Comparison of ENCODE assay signal across 16 cellular contexts in genomic region chr10:98610301-98610700, GRCh38.
A peak's percentile ranks its signal among the peaks of the same experiment; 100 is the strongest.
DNase-seq lines count a peak whose midpoint lies in the region; ATAC-seq and TF ChIP-seq lines count a peak whose summit lies in the region.
"Had no signal": no experiment of that assay in that cellular context is flagged by ENCODE, and none has a peak within 500 bp of the region (broad histone marks: within the 10 kb centered on the region; RNA-seq: fewer than 3 reads in every experiment).

No MANE protein-coding gene starts in this region.

- no peaks in the 10 kb centered on the region for H4K20me1 ChIP-seq in smooth muscle cell (ENCODE audit: low read depth)
- no peaks in the 10 kb centered on the region for H4K20me1 ChIP-seq in OCI-LY7 (ENCODE audit: insufficient read depth, low read length)

- no peak overlapping the region for H3K18ac ChIP-seq in neuronal stem cell (ENCODE audit: low read length)

- no peak overlapping the region for H3K27ac Mint-ChIP-seq in HFFc6
- H3K27ac Mint-ChIP-seq: CD8-positive, alpha-beta T cell had no signal

- H3K4ac ChIP-seq in neuronal stem cell (ENCODE audit: low read length) = no peak overlapping the region

- DNase-seq in HFFc6 (peak; percentile 15), astrocyte of the cerebellum (ENCODE audit: low read depth) (peak; percentile 57), kidney tubule cell (ENCODE audit: low spot score) (peak; percentile 42), smooth muscle cell (lab: John Stamatoyannopoulos, UW; ENCODE audit: unreplicated experiment) (no peak), neuronal stem cell (ENCODE audit: low spot score) (no peak), NOMO-1 treated with dmso at 0.1 percent for 144 hours (lab: John Stamatoyannopoulos, UW; ENCODE audit: unreplicated experiment) (no peak), OCI-LY7 (ENCODE audit: low spot score) (no peak)
- DNase-seq: BE2C; CD8-positive, alpha-beta T cell; DND-41; NCI-H1092 treated with DMSO at 0.1 percent for 48 hours; NCI-H1694 treated with DMSO at 0.1 percent for 48 hours; NCI-H345 had no signal

- no peaks in the 10 kb centered on the region for H3K4me1 ChIP-seq in smooth muscle cell (ENCODE audit: low read depth)
- peaks cover 0 to 10% of the 10 kb centered on the region in 2 donors for H3K4me1 ChIP-seq in neuronal stem cell (ENCODE audit: control insufficient read depth in 2 of 2, insufficient read depth in 1 of 2, low read depth in 1 of 2, low read length in 2 of 2)
- H3K4me1 ChIP-seq in OCI-LY7 (ENCODE audit: insufficient read depth, low read length, poor library complexity, severe bottlenecking) = no peaks in the 10 kb centered on the region
- H3K4me1 ChIP-seq: BE2C, HAP-1 had no signal

- WGBS in smooth muscle cell (ENCODE audit: low lambda C conversion rate) = 88% methylated on average over 1 of the region's 1 CpG
- no CpG with 5 or more reads among the region's 1 CpG for WGBS in neuronal stem cell (ENCODE audit: extremely low coverage in 2 of 2, insufficient read length in 2 of 2, insufficient replicate concordance in 1 of 2), 2 donors

- no peaks in the 10 kb centered on the region for H3K9me3 Mint-ChIP-seq in HFFc6
- H3K9me3 Mint-ChIP-seq: CD8-positive, alpha-beta T cell had no signal

- peaks cover 5% of the 10 kb centered on the region for H3F3A ChIP-seq in smooth muscle cell (ENCODE audit: low read depth)

- H3K4me3 ChIP-seq in astrocyte of the cerebellum (ENCODE audit: low read depth, low read length) (no peak overlapping the region), smooth muscle cell (no peak overlapping the region), neuronal stem cell (ENCODE audit: low read length in 2 of 2) (no peak overlapping the region), OCI-LY7 (ENCODE audit: low read depth, low read length, poor library complexity, severe bottlenecking) (no peak overlapping the region)
- H3K4me3 ChIP-seq: HAP-1, PC-9 had no signal

- ATAC-seq in HG02885 (IDR thresholded peaks at IDR 0.05; ENCODE audit: poor library complexity, unreplicated experiment) = no peak
- ATAC-seq: CD8-positive, alpha-beta T cell had no signal

- TF ChIP-seq CTCF in HFFc6 (IDR thresholded peaks at IDR 0.05) = no peak
- TF ChIP-seq CTCF in astrocyte of the cerebellum (IDR thresholded peaks at IDR 0.05; ENCODE audit: low read depth, low read length, missing control alignments) = no peak
- no peak for TF ChIP-seq CTCF in smooth muscle cell (IDR thresholded peaks at IDR 0.05; ENCODE audit: borderline replicate concordance, insufficient read depth, poor library complexity, severe bottlenecking)
- TF ChIP-seq CTCF in OCI-LY7 (conservative IDR thresholded peaks at IDR 0.05; ENCODE audit: low read length) = no peak

- no peak overlapping the region for H4K91ac ChIP-seq in neuronal stem cell (ENCODE audit: low read depth, low read length, poor library complexity)

- H2BK5ac ChIP-seq in neuronal stem cell (ENCODE audit: low read length) = no peak overlapping the region

- CTCF ChIA-PET in OCI-LY7 (lab: Charles Lee; ENCODE audit: unreplicated experiment) = no interaction called here

- no peaks in the 10 kb centered on the region for H3K36me3 Mint-ChIP-seq in HFFc6 (ENCODE audit: low read depth)
- H3K36me3 Mint-ChIP-seq: CD8-positive, alpha-beta T cell had no signal

- H3K36me3 ChIP-seq in smooth muscle cell (ENCODE audit: low read depth) (no peaks in the 10 kb centered on the region), neuronal stem cell (replicated peaks in 1 of 2; ENCODE audit: control insufficient read depth in 2 of 2, insufficient read depth in 2 of 2, low read length in 2 of 2) (peaks cover 0 to 2% of the 10 kb centered on the region in 2 donors), OCI-LY7 (ENCODE audit: insufficient read depth, low read length) (no peaks in the 10 kb centered on the region)
- H3K36me3 ChIP-seq: BE2C, HAP-1 had no signal

- H3K14ac ChIP-seq in neuronal stem cell (ENCODE audit: low read length) = no peak overlapping the region

- no peak overlapping the region for H2BK15ac ChIP-seq in neuronal stem cell (ENCODE audit: low read length)

- no peak overlapping the region for H2BK120ac ChIP-seq in neuronal stem cell (ENCODE audit: low read depth, low read length)

- POLR2A ChIA-PET in OCI-LY7 (lab: Charles Lee) = no interaction called here

- H3K9me3 ChIP-seq in smooth muscle cell (replicated peaks; ENCODE audit: low read depth) = no peaks in the 10 kb centered on the region
- no peaks in the 10 kb centered on the region for H3K9me3 ChIP-seq in neuronal stem cell (replicated peaks in 1 of 2; ENCODE audit: control insufficient read depth in 2 of 2, insufficient read depth in 1 of 2, low read depth in 1 of 2, low read length in 2 of 2)
- no peaks in the 10 kb centered on the region for H3K9me3 ChIP-seq in OCI-LY7 (ENCODE audit: low read length)
- H3K9me3 ChIP-seq: BE2C, HAP-1 had no signal

- H3K4me2 ChIP-seq in smooth muscle cell = peak overlapping the region; percentile 8
- no peak overlapping the region for H3K4me2 ChIP-seq in neuronal stem cell (ENCODE audit: insufficient read depth, low read length, poor library complexity, severe bottlenecking)
- no peak overlapping the region for H3K4me2 ChIP-seq in OCI-LY7 (ENCODE audit: low read length)
- H3K4me2 ChIP-seq: PC-9 had no signal

- H3K27me3 ChIP-seq in smooth muscle cell (ENCODE audit: low read depth) = peaks cover 12% of the 10 kb centered on the region
- no peaks in the 10 kb centered on the region for H3K27me3 ChIP-seq in neuronal stem cell (ENCODE audit: control insufficient read depth in 3 of 3, insufficient read depth in 3 of 3, low read depth in 1 of 3, low read length in 3 of 3)
- H3K27me3 ChIP-seq: BE2C had no signal

- no peaks in the 10 kb centered on the region for H3K79me2 ChIP-seq in smooth muscle cell (ENCODE audit: low read depth)
- H3K79me2 ChIP-seq in OCI-LY7 (ENCODE audit: insufficient read depth, low read depth, low read length) = no peaks in the 10 kb centered on the region

- H2AFZ ChIP-seq in smooth muscle cell (ENCODE audit: low read depth) = no peak overlapping the region
- no peak overlapping the region for H2AFZ ChIP-seq in neuronal stem cell (ENCODE audit: low read length)
- H2AFZ ChIP-seq in OCI-LY7 (ENCODE audit: low read length) = no peak overlapping the region
- H2AFZ ChIP-seq: PC-9 had no signal

- H3K27ac ChIP-seq in smooth muscle cell (ENCODE audit: low read depth) = peak overlapping the region; percentile 10
- no peak overlapping the region for H3K27ac ChIP-seq in neuronal stem cell (replicated peaks; ENCODE audit: low read length)
- H3K27ac ChIP-seq in OCI-LY7 (ENCODE audit: low read depth, low read length, poor library complexity, severe bottlenecking) = no peak overlapping the region
- H3K27ac ChIP-seq: PC-9 had no signal

- intact Hi-C loops in OCI-LY7 (cut with micrococcal nuclease; ENCODE audit: unreplicated experiment) = no loop called here

- in situ Hi-C loops in astrocyte of the cerebellum (cut with HindIII; ENCODE audit: low sequenced_read_pairs) = no loop called here

- H3K9ac ChIP-seq in smooth muscle cell (ENCODE audit: low read depth) = no peak overlapping the region
- H3K9ac ChIP-seq in neuronal stem cell (ENCODE audit: low read depth, low read length, poor library complexity) = no peak overlapping the region

- H2AK5ac ChIP-seq in neuronal stem cell (ENCODE audit: low read depth, low read length) = no peak overlapping the region

- no peaks in the 10 kb centered on the region for H3K9me2 ChIP-seq in OCI-LY7 (ENCODE audit: insufficient read depth, low read length)

- no peak overlapping the region for H2BK12ac ChIP-seq in neuronal stem cell (ENCODE audit: low read length)

- no peaks in the 10 kb centered on the region for H3K79me1 ChIP-seq in neuronal stem cell (ENCODE audit: low read depth, low read length)

- H4K8ac ChIP-seq in neuronal stem cell (ENCODE audit: low read depth, low read length) = no peak overlapping the region

- H3K27me3 Mint-ChIP-seq in HFFc6 (ENCODE audit: insufficient read depth) = peaks cover 2% of the 10 kb centered on the region; the same call in 1 of the 2 replicates

- H3K4me1 Mint-ChIP-seq in HFFc6 (ENCODE audit: low read depth) = peaks cover 27% of the 10 kb centered on the region

- BruUV-seq in OCI-LY7 (replicated peaks; lab: Mats Ljungman, UMichigan) = no TSS peak

- H3K23ac ChIP-seq in neuronal stem cell (ENCODE audit: low read depth, low read length, poor library complexity) = no peak overlapping the region

- H3K4me3 Mint-ChIP-seq in HFFc6 = no peak overlapping the region
- H3K4me3 Mint-ChIP-seq: CD8-positive, alpha-beta T cell had no signal

Comparison
In these comparisons a context has a peak if more than half of its experiments do, and no peak if none do; other contexts are left out.
1. DNase-seq: peak in HFFc6 (single experiment), astrocyte of the cerebellum (single experiment) and kidney tubule cell (single experiment); none in smooth muscle cell (single experiment), neuronal stem cell (single experiment), NOMO-1 treated with dmso at 0.1 percent for 144 hours (single experiment) and OCI-LY7 (single experiment).